In the genomic region with DNA sequence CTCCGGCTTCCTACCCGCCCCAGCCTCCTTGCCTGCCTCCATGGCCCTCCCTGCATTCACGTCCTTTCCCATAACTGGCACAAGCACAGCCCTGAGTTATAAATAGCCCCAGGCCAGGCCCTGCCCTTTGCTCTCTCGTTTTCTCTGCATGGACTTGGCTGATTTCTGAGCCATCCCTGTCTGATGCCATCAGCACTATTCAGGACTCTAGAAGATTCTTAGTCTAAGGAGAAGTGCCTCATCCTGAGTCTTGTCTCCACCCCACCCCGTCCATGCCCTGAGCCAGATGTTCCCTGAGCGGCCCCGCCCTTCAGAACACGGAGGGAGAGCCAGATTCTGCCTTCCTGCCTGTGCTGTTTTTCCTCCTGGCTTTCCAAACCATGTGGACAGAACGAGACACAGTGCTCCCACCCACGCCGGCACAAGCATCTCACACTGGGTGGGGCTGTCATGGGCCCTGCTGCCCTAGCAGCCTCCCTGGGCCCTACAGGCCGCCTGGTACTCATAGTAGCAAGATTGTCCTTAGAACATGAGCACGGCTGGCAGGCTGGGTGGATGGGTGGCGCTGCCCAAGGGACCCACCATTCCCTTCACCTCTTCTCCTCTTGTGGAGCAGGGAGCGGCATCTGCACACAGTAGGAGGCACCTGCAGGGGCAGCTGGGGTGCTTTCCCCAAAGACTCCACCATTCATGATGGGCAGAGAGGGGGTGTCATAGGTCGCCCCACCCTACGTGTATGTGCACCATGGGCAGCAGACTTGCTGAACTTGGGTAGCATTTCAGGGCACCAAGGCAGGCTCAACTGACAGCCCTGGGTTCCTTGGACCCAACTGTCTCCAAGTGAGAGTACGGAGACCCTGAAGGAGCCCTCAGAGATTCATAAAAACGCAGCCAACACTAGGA, we compare ENCODE assay signal across 9 cellular contexts.
A peak's percentile ranks its signal among the peaks of the same experiment; 100 is the strongest.
DNase-seq lines count a peak whose midpoint lies in the region; ATAC-seq and TF ChIP-seq lines count a peak whose summit lies in the region.
"Had no signal": no experiment of that assay in that cellular context is flagged by ENCODE, and none has a peak within 500 bp of the region (broad histone marks: within the 10 kb centered on the region; RNA-seq: fewer than 3 reads in every experiment).

No MANE protein-coding gene starts in this region.

- peak overlapping the region; percentile 11 to 64 (median 40) for H3K27ac Mint-ChIP-seq in brain
- H3K27ac Mint-ChIP-seq: stimulated activated memory B cell treated with anti-CD40 and anti-IgM and Interleukin-4, amounts not matched to agents 10 μg/mL and 1 μg/mL and 100 μg/mL, for 72 hours had no signal

- DNase-seq in GM04503 (ENCODE audit: low read depth) = peak; percentile 26
- DNase-seq in left cardiac atrium = peak; percentile 86
- DNase-seq in psoas muscle = peak; percentile 74 to 78
- no peak for DNase-seq in SKM-1 (lab: John Stamatoyannopoulos, UW; ENCODE audit: unreplicated experiment)
- no peak for DNase-seq in activated CD4-positive, CD25-positive, alpha-beta regulatory T cell (lab: John Stamatoyannopoulos, UW)
- DNase-seq in HAP-1 (ENCODE audit: low spot score in 2 of 2) = no peak

- H3K36me3 ChIP-seq in psoas muscle (ENCODE audit: insufficient read depth in 1 of 2, low read depth in 1 of 2) (peaks cover 0 to 12% of the 10 kb centered on the region in 2 donors), HAP-1 (replicated peaks) (no peaks in the 10 kb centered on the region)

- H3K9me3 ChIP-seq in psoas muscle (no peaks in the 10 kb centered on the region), HAP-1 (no peaks in the 10 kb centered on the region)

- peak; percentile 73 to 87 for ATAC-seq in left cardiac atrium
- peak; percentile 36 to 83 (median 70) for ATAC-seq in psoas muscle
- no peak for ATAC-seq in HG03108 (IDR thresholded peaks at IDR 0.05; ENCODE audit: unreplicated experiment)
- ATAC-seq: stimulated activated memory B cell treated with anti-CD40 and anti-IgM and Interleukin-4, amounts not matched to agents 10 μg/mL and 1 μg/mL and 100 μg/mL, for 72 hours had no signal

- H3K27me3 ChIP-seq in psoas muscle (ENCODE audit: insufficient read depth in 3 of 3, low read length in 2 of 3) (no peaks in the 10 kb centered on the region), HAP-1 (ENCODE audit: low read depth) (no peaks in the 10 kb centered on the region)

- in situ Hi-C loops in HAP-1 (cut with MboI; ENCODE audit: low sequenced_read_pairs) = no loop called here

- H3K4me1 ChIP-seq in psoas muscle = peaks cover 15% of the 10 kb centered on the region
- H3K4me1 ChIP-seq in HAP-1 = no peaks in the 10 kb centered on the region

- peaks cover 35% of the 10 kb centered on the region for H3K36me3 Mint-ChIP-seq in brain

- intact Hi-C loops in left cardiac atrium (cut with DNase I) (no loop called here), psoas muscle (cut with DNase I) (no loop called here)

- H3K4me3 Mint-ChIP-seq in brain = no peak overlapping the region
- H3K4me3 Mint-ChIP-seq: stimulated activated memory B cell treated with anti-CD40 and anti-IgM and Interleukin-4, amounts not matched to agents 10 μg/mL and 1 μg/mL and 100 μg/mL, for 72 hours had no signal

- no peaks in the 10 kb centered on the region for H3K9me3 Mint-ChIP-seq in brain
- H3K9me3 Mint-ChIP-seq: stimulated activated memory B cell treated with anti-CD40 and anti-IgM and Interleukin-4, amounts not matched to agents 10 μg/mL and 1 μg/mL and 100 μg/mL, for 72 hours had no signal

- no peak for TF ChIP-seq CTCF in brain (conservative IDR thresholded peaks at IDR 0.05)
- TF ChIP-seq CTCF in psoas muscle (IDR thresholded peaks at IDR 0.05) = no peak

- H3K4me3 ChIP-seq in psoas muscle = no peak overlapping the region
- no peak overlapping the region for H3K4me3 ChIP-seq in HAP-1

- no peaks in the 10 kb centered on the region for H3K27me3 Mint-ChIP-seq in brain
- H3K27me3 Mint-ChIP-seq: stimulated activated memory B cell treated with anti-CD40 and anti-IgM and Interleukin-4, amounts not matched to agents 10 μg/mL and 1 μg/mL and 100 μg/mL, for 72 hours had no signal

- H3K4me1 Mint-ChIP-seq in brain = peaks cover 10% of the 10 kb centered on the region

- no peak overlapping the region for H3K27ac ChIP-seq in psoas muscle

- 46 to 47% (median 47%) methylated on average over 18 to 19 of the region's 19 CpGs for WGBS in psoas muscle, 3 donors

Comparison
In these comparisons a context has a peak if more than half of its experiments do, and no peak if none do; other contexts are left out.
1. DNase-seq: peak in GM04503 (single experiment), left cardiac atrium (single experiment) and psoas muscle (2 of 2); none in SKM-1 (single experiment), activated CD4-positive, CD25-positive, alpha-beta regulatory T cell (0 of 4) and HAP-1 (0 of 2).